23 cellular contexts compared by ENCODE assay signal in the genomic region with DNA sequence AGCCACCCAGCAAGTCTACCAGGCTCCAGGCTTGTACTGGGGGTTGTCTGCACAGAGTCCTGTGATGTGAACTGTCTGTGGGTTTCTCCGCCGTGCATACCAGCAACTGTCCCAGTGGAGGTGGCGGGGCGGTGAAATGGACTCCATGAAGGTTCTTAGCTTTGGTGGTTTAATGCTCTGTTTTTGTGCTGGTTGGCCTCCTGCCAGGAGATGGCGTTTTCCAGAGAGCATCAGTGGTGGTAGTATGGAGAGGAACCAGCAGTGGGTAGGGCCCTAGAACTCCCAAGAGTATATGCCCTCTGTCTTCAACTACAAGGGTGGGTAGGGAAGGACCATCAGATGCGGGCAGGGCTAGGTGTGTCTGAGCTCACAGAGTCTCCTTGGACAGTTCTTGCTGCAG.
DNase-seq lines count a peak whose midpoint lies in the region; ATAC-seq and TF ChIP-seq lines count a peak whose summit lies in the region.
"Had no signal": no experiment of that assay in that cellular context is flagged by ENCODE, and none has a peak within 500 bp of the region (broad histone marks: within the 10 kb centered on the region; RNA-seq: fewer than 3 reads in every experiment).

No MANE protein-coding gene starts in this region.

- no peak for ATAC-seq in left cardiac atrium
- no peak for ATAC-seq in DND-41 (ENCODE audit: insufficient read depth, low read depth)
- ATAC-seq: PC-3 had no signal

- H2AFZ ChIP-seq in DND-41 (ENCODE audit: low read depth, low read length) (no peak overlapping the region), hepatocyte (no peak overlapping the region)

- DNase-seq in left cardiac atrium (peak; percentile 16), cardiac septum (ENCODE audit: low spot score) (no peak), DND-41 (peak; percentile 16), UCSD-AML1 (lab: John Stamatoyannopoulos, UW; ENCODE audit: unreplicated experiment) (peak; percentile 33), hepatocyte (ENCODE audit: low spot score) (no peak), NCI-H524 (lab: John Stamatoyannopoulos, UW) (no peak), cerebellum (ENCODE audit: low spot score) (no peak)
- DNase-seq: C1 segment of cervical spinal cord, DMS53, EL, GF-D8, GOT3, HCEC 1CT, MV-4-11, NCI-H1417, NCI-H1694 treated with DMSO at 0.1 percent for 48 hours, NCI-H2081 treated with DMSO at 0.1 percent for 48 hours, NCI-H2171 treated with DMSO at 0.1 percent for 48 hours, NCI-H526, PC-3, RPMI8226, SIG-M5, SK-N-SH had no signal

- H3K9ac ChIP-seq in DND-41 (ENCODE audit: low read depth, low read length), result no peak overlapping the region
- H3K9ac ChIP-seq: SK-N-SH had no signal

- no peak overlapping the region for H3K27ac ChIP-seq in DND-41 (ENCODE audit: low read length)
- no peak overlapping the region for H3K27ac ChIP-seq in hepatocyte

- H3K79me2 ChIP-seq in DND-41 (ENCODE audit: insufficient read depth, low read length) (no peaks in the 10 kb centered on the region), hepatocyte (no peaks in the 10 kb centered on the region)

- 75% methylated on average over 6 of the region's 6 CpGs for WGBS in hepatocyte (ENCODE audit: low lambda C conversion rate, missing lambda C conversion rate)

- H3K9me3 ChIP-seq in DND-41 (ENCODE audit: insufficient read depth, low read length, severe bottlenecking) (no peaks in the 10 kb centered on the region), hepatocyte (ENCODE audit: low read depth) (no peaks in the 10 kb centered on the region)
- H3K9me3 ChIP-seq: SK-N-SH had no signal

- H3K4me1 ChIP-seq in DND-41 (ENCODE audit: insufficient read depth, low read length), result no peaks in the 10 kb centered on the region
- H3K4me1 ChIP-seq in hepatocyte (ENCODE audit: insufficient read depth), result no peaks in the 10 kb centered on the region

- H3K9me2 ChIP-seq in hepatocyte (replicated peaks; ENCODE audit: insufficient read depth), result no peaks in the 10 kb centered on the region
- H3K9me2 ChIP-seq: SK-N-SH had no signal

- no peaks in the 10 kb centered on the region for H4K20me1 ChIP-seq in DND-41 (ENCODE audit: insufficient read depth, low read length)
- no peaks in the 10 kb centered on the region for H4K20me1 ChIP-seq in hepatocyte (ENCODE audit: insufficient read depth, poor library complexity, severe bottlenecking)

- TF ChIP-seq CTCF in DND-41 (IDR thresholded peaks at IDR 0.05; ENCODE audit: borderline replicate concordance, extremely low read depth, low read length, poor library complexity, severe bottlenecking), result no peak
- TF ChIP-seq CTCF in hepatocyte (IDR thresholded peaks at IDR 0.05; ENCODE audit: poor library complexity), result no peak

- intact Hi-C loops in left cardiac atrium (cut with DNase I) (no loop called here), cardiac septum (cut with DNase I) (no loop called here)

- H3K4me3 ChIP-seq in DND-41 (ENCODE audit: low read depth in 1 of 2, low read length in 2 of 2), result no peak overlapping the region
- no peak overlapping the region for H3K4me3 ChIP-seq in hepatocyte

- H3K4me2 ChIP-seq in DND-41 (ENCODE audit: insufficient read depth, low read length), result no peak overlapping the region
- no peak overlapping the region for H3K4me2 ChIP-seq in hepatocyte
- H3K4me2 ChIP-seq: SK-N-SH had no signal

- H3K36me3 ChIP-seq in DND-41 (ENCODE audit: insufficient read depth, low read length) (no peaks in the 10 kb centered on the region), hepatocyte (replicated peaks; ENCODE audit: insufficient read depth, low read depth) (no peaks in the 10 kb centered on the region)

- H3K27me3 ChIP-seq in DND-41 (ENCODE audit: insufficient read depth, low read length, poor library complexity) (peaks cover 8% of the 10 kb centered on the region), hepatocyte (no peaks in the 10 kb centered on the region)

Comparison
In these comparisons a context has a peak if more than half of its experiments do, and no peak if none do; other contexts are left out.
1. DNase-seq: peak in left cardiac atrium (single experiment), DND-41 (single experiment) and UCSD-AML1 (single experiment); none in cardiac septum (single experiment), hepatocyte (single experiment), NCI-H524 (0 of 2) and cerebellum (single experiment).